20 cellular contexts compared by ENCODE assay signal in the genomic region with DNA sequence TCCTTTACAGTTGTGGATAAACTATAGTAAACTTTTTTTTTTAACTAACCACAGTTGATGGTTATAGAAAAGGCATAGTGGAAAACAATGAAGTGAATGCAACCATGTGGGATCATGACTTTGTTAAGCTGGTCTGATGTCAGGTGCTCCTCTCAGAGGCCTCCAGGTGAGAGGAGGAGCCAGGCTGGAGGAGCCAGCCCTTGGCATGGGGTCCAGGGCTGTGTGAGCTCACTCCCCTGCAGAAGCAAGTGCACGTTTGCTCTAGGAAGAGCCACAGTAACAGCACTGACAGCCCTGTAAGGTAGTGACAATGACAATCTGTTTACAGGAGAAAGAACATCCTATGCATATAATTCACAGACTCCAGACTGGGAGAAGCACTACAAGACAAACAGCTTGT. TPM values are rescaled to one million over a fixed set of nuclear protein-coding genes. Genes with fewer than 3 reads are reported as not detected.
"Had no signal": no experiment of that assay in that cellular context is flagged by ENCODE, and none has a peak within 500 bp of the region (broad histone marks: within the 10 kb centered on the region; RNA-seq: fewer than 3 reads in every experiment).

No MANE protein-coding gene starts in this region.

- H3K9me3 Mint-ChIP-seq: immature natural killer cell; memory B cell; mesothelial cell of epicardium; natural killer cell treated with Interleukin-12 subunit alpha and Interleukin-12 subunit beta and Interleukin-15 and Interleukin-18, amount 100 ng/mL, for 72 hours; stimulated activated naive B cell treated with anti-CD40 and anti-IgM and Interleukin-4, amounts not matched to agents 10 μg/mL and 1 μg/mL and 100 μg/mL, for 72 hours; stimulated activated naive CD8-positive, alpha-beta T cell treated with anti-CD3 and anti-CD28 coated beads, Interleukin-15, amount 100 ng/mL, for 72 hours had no signal

- H3K4me3 Mint-ChIP-seq: immature natural killer cell; memory B cell; mesothelial cell of epicardium; natural killer cell treated with Interleukin-12 subunit alpha and Interleukin-12 subunit beta and Interleukin-15 and Interleukin-18, amount 100 ng/mL, for 72 hours; stimulated activated naive CD8-positive, alpha-beta T cell treated with anti-CD3 and anti-CD28 coated beads, Interleukin-15, amount 100 ng/mL, for 72 hours had no signal

- DNase-seq: esophagus squamous epithelium; foreskin fibroblast; glutamatergic neuron; immature natural killer cell; left cardiac atrium; left ventricle myocardium inferior; lower lobe of right lung; stimulated activated CD4-positive, alpha-beta T cell treated with anti-CD3 and anti-CD28 coated beads, Interleukin-2, amount 100 ng/mL, for 24 hours; stimulated activated CD4-positive, alpha-beta T cell treated with anti-CD3 and anti-CD28 coated beads, Interleukin-4, amount 100 ng/mL, for 4 hours; stimulated activated naive B cell treated with anti-CD40 and anti-IgM and Interleukin-4, amounts not matched to agents 10 μg/mL and 1 μg/mL and 100 μg/mL, for 72 hours; stimulated activated naive CD8-positive, alpha-beta T cell treated with anti-CD3 and anti-CD28 coated beads, Interleukin-15, amount 100 ng/mL, for 72 hours; testis; upper lobe of right lung had no signal

- H3K36me3 Mint-ChIP-seq: natural killer cell treated with Interleukin-12 subunit alpha and Interleukin-12 subunit beta and Interleukin-15 and Interleukin-18, amount 100 ng/mL, for 72 hours had no signal

- H3K9me3 ChIP-seq: esophagus squamous epithelium, gastroesophageal sphincter, left ventricle myocardium inferior, lower lobe of right lung, testis, tibial nerve, upper lobe of right lung had no signal

- H3K4me3 ChIP-seq: esophagus squamous epithelium, gastroesophageal sphincter, left ventricle myocardium inferior, lower lobe of right lung, testis, tibial nerve, upper lobe of right lung had no signal

- H3K27ac ChIP-seq: esophagus squamous epithelium, gastroesophageal sphincter, left ventricle myocardium inferior, lower lobe of right lung, testis, tibial nerve, upper lobe of right lung had no signal

- H3K27me3 Mint-ChIP-seq: memory B cell; natural killer cell treated with Interleukin-12 subunit alpha and Interleukin-12 subunit beta and Interleukin-15 and Interleukin-18, amount 100 ng/mL, for 72 hours; stimulated activated naive B cell treated with anti-CD40 and anti-IgM and Interleukin-4, amounts not matched to agents 10 μg/mL and 1 μg/mL and 100 μg/mL, for 72 hours; stimulated activated naive CD8-positive, alpha-beta T cell treated with anti-CD3 and anti-CD28 coated beads, Interleukin-15, amount 100 ng/mL, for 72 hours had no signal

- ATAC-seq: gastroesophageal sphincter; left cardiac atrium; lower lobe of right lung; natural killer cell treated with Interleukin-12 subunit alpha and Interleukin-12 subunit beta and Interleukin-15 and Interleukin-18, amount 100 ng/mL, for 72 hours; sciatic nerve; stimulated activated naive CD8-positive, alpha-beta T cell treated with anti-CD3 and anti-CD28 coated beads, Interleukin-15, amount 100 ng/mL, for 72 hours; upper lobe of right lung had no signal

- H3K27ac Mint-ChIP-seq: memory B cell; mesothelial cell of epicardium; stimulated activated naive B cell treated with anti-CD40 and anti-IgM and Interleukin-4, amounts not matched to agents 10 μg/mL and 1 μg/mL and 100 μg/mL, for 72 hours; stimulated activated naive CD8-positive, alpha-beta T cell treated with anti-CD3 and anti-CD28 coated beads, Interleukin-15, amount 100 ng/mL, for 72 hours had no signal

- H3K27me3 ChIP-seq: esophagus squamous epithelium, gastroesophageal sphincter, testis, tibial nerve, upper lobe of right lung had no signal

RNA-seq across cellular contexts. Expression of a gene that starts 32.5 kb away (rescaled TPM):
- total RNA-seq: skeletal muscle tissue had no signal
